ENCODE assay signal across 10 cellular contexts in the genomic region with DNA sequence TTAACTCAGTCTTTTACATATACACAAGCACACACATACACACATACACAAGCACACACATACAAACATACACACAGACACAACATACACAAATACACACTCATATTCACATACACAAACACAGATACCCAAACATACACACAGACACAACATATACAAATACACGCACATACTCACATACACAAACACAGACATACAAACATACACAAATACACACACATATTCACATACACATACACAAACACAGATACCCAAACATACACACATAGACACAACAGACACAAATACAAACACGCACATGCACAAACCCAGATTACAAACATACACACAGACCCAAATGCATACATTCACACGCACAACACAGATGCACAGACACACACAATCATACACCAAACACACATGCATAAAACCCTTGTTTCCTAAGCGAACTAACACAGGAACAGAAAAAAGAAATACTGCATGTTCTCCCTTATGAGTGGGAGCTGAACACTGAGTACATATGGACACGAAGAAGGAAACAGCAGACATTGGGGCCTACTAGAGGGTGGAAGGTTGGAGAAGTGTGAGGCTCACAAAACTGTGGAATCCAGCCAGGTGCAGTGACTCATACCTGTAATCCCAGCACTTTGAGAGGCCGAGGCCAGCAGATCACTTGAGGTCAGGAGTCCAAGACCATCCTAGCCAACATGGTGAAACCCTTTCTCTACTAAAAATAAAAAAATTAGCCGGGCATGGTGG. TPM values are rescaled to one million over a fixed set of nuclear protein-coding genes. Genes with fewer than 3 reads are reported as not detected.
DNase-seq lines count a peak whose midpoint lies in the region; ATAC-seq, FAIRE-seq and TF ChIP-seq lines count a peak whose summit lies in the region.
"Had no signal": no experiment of that assay in that cellular context is flagged by ENCODE, and none has a peak within 500 bp of the region (broad histone marks: within the 10 kb centered on the region; RNA-seq: fewer than 3 reads in every experiment).

No MANE protein-coding gene starts in this region.

- no peaks in the 10 kb centered on the region for H3K27me3 Mint-ChIP-seq in natural killer cell (ENCODE audit: low read depth in 2 of 2)
- H3K27me3 Mint-ChIP-seq in stimulated activated memory B cell treated with anti-CD40 and anti-IgM and Interleukin-4, amounts not matched to agents 10 μg/mL and 1 μg/mL and 100 μg/mL, for 72 hours, result no peaks in the 10 kb centered on the region

- no peak overlapping the region for H3K4me3 ChIP-seq in cardiac fibroblast (replicated peaks in 1 of 2; ENCODE audit: low read depth in 2 of 2, low read length in 2 of 2)

- H3K4me1 Mint-ChIP-seq in natural killer cell, result peaks cover 62 to 65% of the 10 kb centered on the region in 2 donors
- peaks cover 11% of the 10 kb centered on the region for H3K4me1 Mint-ChIP-seq in stimulated activated memory B cell treated with anti-CD40 and anti-IgM and Interleukin-4, amounts not matched to agents 10 μg/mL and 1 μg/mL and 100 μg/mL, for 72 hours

- no peak overlapping the region for H3K4me3 Mint-ChIP-seq in natural killer cell
- H3K4me3 Mint-ChIP-seq in stimulated activated memory B cell treated with anti-CD40 and anti-IgM and Interleukin-4, amounts not matched to agents 10 μg/mL and 1 μg/mL and 100 μg/mL, for 72 hours, result no peak overlapping the region

- peak; percentile 72 for FAIRE-seq in GM12891 (lab: Jason Lieb, UNC)

- ATAC-seq in natural killer cell, result no peak
- ATAC-seq in stimulated activated memory B cell treated with anti-CD40 and anti-IgM and Interleukin-4, amounts not matched to agents 10 μg/mL and 1 μg/mL and 100 μg/mL, for 72 hours, result no peak
- ATAC-seq in HG02938 (IDR thresholded peaks at IDR 0.05; ENCODE audit: unreplicated experiment), result no peak

- intact Hi-C loops in natural killer cell (cut with micrococcal nuclease), result no loop called here

- no peaks in the 10 kb centered on the region for H3K36me3 Mint-ChIP-seq in natural killer cell
- no peaks in the 10 kb centered on the region for H3K36me3 Mint-ChIP-seq in stimulated activated memory B cell treated with anti-CD40 and anti-IgM and Interleukin-4, amounts not matched to agents 10 μg/mL and 1 μg/mL and 100 μg/mL, for 72 hours

- peak overlapping the region; percentile 87 to 90 for H3K27ac Mint-ChIP-seq in natural killer cell
- no peak overlapping the region for H3K27ac Mint-ChIP-seq in stimulated activated memory B cell treated with anti-CD40 and anti-IgM and Interleukin-4, amounts not matched to agents 10 μg/mL and 1 μg/mL and 100 μg/mL, for 72 hours

- TF ChIP-seq CTCF in cardiac fibroblast (IDR thresholded peaks at IDR 0.05; ENCODE audit: low read depth, low read length) (no peak), natural killer cell (IDR thresholded peaks at IDR 0.05) (no peak)

- DNase-seq in GM12891 (ENCODE audit: insufficient read length, low spot score), result no peak
- DNase-seq in NCI-H2029 treated with DMSO at 0.1 percent for 48 hours (lab: John Stamatoyannopoulos, UW), result peak; percentile 15
- peak; percentile 55 to 74 for DNase-seq in cardiac fibroblast (ENCODE audit: low read depth in 2 of 2)
- no peak for DNase-seq in natural killer cell
- no peak for DNase-seq in central memory CD4-positive, alpha-beta T cell
- DNase-seq: brain microvascular endothelial cell; stimulated activated CD8-positive, alpha-beta memory T cell treated with anti-CD3 and anti-CD28 coated beads, Interleukin-4, amount 100 ng/mL, for 48 hours; T-helper 9 cell had no signal

- H3K9me3 Mint-ChIP-seq in natural killer cell, result no peaks in the 10 kb centered on the region
- no peaks in the 10 kb centered on the region for H3K9me3 Mint-ChIP-seq in stimulated activated memory B cell treated with anti-CD40 and anti-IgM and Interleukin-4, amounts not matched to agents 10 μg/mL and 1 μg/mL and 100 μg/mL, for 72 hours

- no peak for TF ChIP-seq POLR2A in GM12891 (IDR thresholded peaks at IDR 0.05; ENCODE audit: low read depth, low read length)

TF ChIP-seq in GM12891, 5 proteins besides CTCF, POLR2A, EP300 and RAD21:
- no peak for TF ChIP-seq POU2F2 (IDR thresholded peaks at IDR 0.05; ENCODE audit: low read depth, low read length)
- TF ChIP-seq SPI1 (IDR thresholded peaks at IDR 0.05; ENCODE audit: low read depth, low read length), result no peak
- no peak for TF ChIP-seq PAX5 (IDR thresholded peaks at IDR 0.05; ENCODE audit: insufficient read depth, low read length, severe bottlenecking)
- no peak for TF ChIP-seq TAF1 (IDR thresholded peaks at IDR 0.05; ENCODE audit: low read depth, low read length)
- no peak for TF ChIP-seq POLR2AphosphoS5 (IDR thresholded peaks at IDR 0.05; ENCODE audit: low read depth, low read length)

RNA-seq across cellular contexts. Expression of gene PIM1, which starts 34.2 kb away (rescaled TPM):
- 8.5 TPM for polyA plus RNA-seq in GM12891 (2012; ENCODE audit: low read depth, missing spikeins)
- 100 to 1,000 TPM; 188 to 242 (median 215) TPM for total RNA-seq in natural killer cell

RNA-seq across cellular contexts. Expression of gene TBC1D22B, which starts 53.4 kb away (rescaled TPM):
- polyA plus RNA-seq in GM12891 (2012; ENCODE audit: low read depth, missing spikeins), result 9.2 TPM
- 10 to 100 TPM in 2 of 3 donors, 1 to 10 TPM in 1; 8.0 to 12.1 (median 12.0) TPM for total RNA-seq in natural killer cell

RNA-seq across cellular contexts. Expression of gene TMEM217, which starts 53.8 kb away (rescaled TPM):
- 1.5 TPM for polyA plus RNA-seq in GM12891 (2012; ENCODE audit: low read depth, missing spikeins)
- 1 to 10 TPM in 1 of 3 donors, under 1 TPM in 2; 0.75 to 2.1 (median 0.75) TPM for total RNA-seq in natural killer cell

Comparison
In these comparisons a context has a peak if more than half of its experiments do, and no peak if none do; other contexts are left out.
1. DNase-seq: peak in NCI-H2029 treated with DMSO at 0.1 percent for 48 hours (single experiment) and cardiac fibroblast (2 of 2); none in GM12891 (single experiment), natural killer cell (single experiment) and central memory CD4-positive, alpha-beta T cell (single experiment).